8 cellular contexts compared by ENCODE assay signal in the genomic region with DNA sequence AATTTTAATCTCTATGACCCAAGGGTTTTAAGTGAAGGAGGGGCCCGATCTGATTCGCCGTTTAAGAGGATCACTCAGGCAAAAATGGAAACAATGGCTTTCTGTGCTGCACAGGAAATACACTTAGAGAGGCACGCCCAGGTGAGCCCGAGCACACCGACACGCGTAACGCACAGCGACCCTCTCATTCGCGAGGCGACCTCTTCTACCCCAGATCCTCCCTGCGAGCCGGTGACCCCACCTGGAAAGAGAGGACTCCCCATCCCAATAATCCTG. TPM values are rescaled to one million over a fixed set of nuclear protein-coding genes. Genes with fewer than 3 reads are reported as not detected.
DNase-seq lines count a peak whose midpoint lies in the region; ATAC-seq and TF ChIP-seq lines count a peak whose summit lies in the region.

No MANE protein-coding gene starts in this region.

- peak overlapping the region; percentile 97 for H3K27ac Mint-ChIP-seq in T-helper 17 cell

- H3K27ac ChIP-seq in suprapubic skin = peak overlapping the region; percentile 82

- H3K36me3 Mint-ChIP-seq in T-helper 17 cell (ENCODE audit: low read depth) = no peaks in the 10 kb centered on the region

- no peaks in the 10 kb centered on the region for H3K36me3 ChIP-seq in iPS-15b (ENCODE audit: control insufficient read depth, insufficient read depth, low read length)
- no peaks in the 10 kb centered on the region for H3K36me3 ChIP-seq in suprapubic skin

- H3K27me3 ChIP-seq in iPS-15b (ENCODE audit: control insufficient read depth, insufficient read depth, low read length) = no peaks in the 10 kb centered on the region
- H3K27me3 ChIP-seq in suprapubic skin = no peaks in the 10 kb centered on the region

- H3K9me3 ChIP-seq in T-helper 17 cell (ENCODE audit: control insufficient read depth, low read length, poor library complexity, severe bottlenecking) (no peaks in the 10 kb centered on the region), iPS-15b (ENCODE audit: control insufficient read depth, insufficient read depth, low read length) (no peaks in the 10 kb centered on the region), suprapubic skin (no peaks in the 10 kb centered on the region)

- peak overlapping the region; percentile 98 for H3K4me3 Mint-ChIP-seq in T-helper 17 cell

- peak in 1 of 2 donors; percentile 14 for TF ChIP-seq POLR2A in suprapubic skin (IDR thresholded peaks at IDR 0.05)

- under 1% methylated on average over 15 of the region's 15 CpGs for WGBS in suprapubic skin

- H3K9ac ChIP-seq in iPS-15b (ENCODE audit: low read depth, low read length) = no peak overlapping the region

- H3K4me1 ChIP-seq in iPS-15b (ENCODE audit: control insufficient read depth, insufficient read depth, low read length) (peaks cover 13% of the 10 kb centered on the region), suprapubic skin (peaks cover 30% of the 10 kb centered on the region)

- H3K4me1 Mint-ChIP-seq in T-helper 17 cell = peaks cover 39% of the 10 kb centered on the region

- ATAC-seq in HG02943 (IDR thresholded peaks at IDR 0.05; ENCODE audit: low read depth, unreplicated experiment) (peak; percentile 12), T-helper 17 cell (peak; percentile 37)

- TF ChIP-seq EP300 in suprapubic skin (IDR thresholded peaks at IDR 0.05) = no peak

- H3K27me3 Mint-ChIP-seq in T-helper 17 cell = no peaks in the 10 kb centered on the region

- DNase-seq in NCI-H1417 (lab: John Stamatoyannopoulos, UW) = peak in 2 of 3 experiments; percentile 72 to 79
- DNase-seq in NCI-H1417 treated with DMSO at 0.1 percent for 48 hours (lab: John Stamatoyannopoulos, UW) = no peak
- no peak for DNase-seq in T-helper 17 cell
- no peak for DNase-seq in suprapubic skin (ENCODE audit: low spot score in 2 of 2)
- no peak for DNase-seq in inferior parietal cortex (ENCODE audit: extremely low spot score)
- DNase-seq in NCI-H82 (lab: John Stamatoyannopoulos, UW) = no peak

- no peak for TF ChIP-seq CTCF in suprapubic skin (IDR thresholded peaks at IDR 0.05)

- H3K4me3 ChIP-seq in iPS-15b (ENCODE audit: low read depth, low read length) = peak overlapping the region; percentile 98
- H3K4me3 ChIP-seq in suprapubic skin = peak overlapping the region; percentile 45

RNA-seq across cellular contexts. Expression of a gene that starts 0.2 kb away (rescaled TPM):
- 10 to 100 TPM; 43.8 to 50.3 TPM for total RNA-seq in T-helper 17 cell
- total RNA-seq in suprapubic skin = 10 to 100 TPM; 52.4 to 77.2 (median 66.8) TPM

RNA-seq across cellular contexts. Expression of a gene that starts 5.5 kb away (rescaled TPM):
- total RNA-seq in T-helper 17 cell = 10 to 100 TPM; 83.0 to 92.0 TPM
- total RNA-seq in suprapubic skin = 1 to 10 TPM; 1.1 to 3.1 (median 1.2) TPM

RNA-seq across cellular contexts. Expression of a gene that starts 27.5 kb away (rescaled TPM):
- 1 to 10 TPM in 1 of 2 donors, under 1 TPM in 1; 0.92 to 3.3 TPM for total RNA-seq in T-helper 17 cell
- total RNA-seq in suprapubic skin = 10 to 100 TPM; 25.5 to 80.7 (median 40.5) TPM

RNA-seq across cellular contexts. Expression of a gene that starts 29.6 kb away (rescaled TPM):
- total RNA-seq in T-helper 17 cell = 10 to 100 TPM; 53.4 to 55.5 TPM
- total RNA-seq in suprapubic skin = 10 to 100 TPM; 52.9 to 72.7 (median 60.7) TPM

RNA-seq across cellular contexts. Expression of a gene that starts 46.6 kb away (rescaled TPM):
- total RNA-seq in T-helper 17 cell = under 1 TPM in 1 of 2 donors, not detected in 1; 0.35 TPM
- 100 to 1,000 TPM in 2 of 4 donors, 10 to 100 TPM in 2; 55.3 to 109 (median 86.8) TPM for total RNA-seq in suprapubic skin

Comparison
In these comparisons a context has a peak if more than half of its experiments do, and no peak if none do; other contexts are left out.
1. DNase-seq: peak in NCI-H1417 (2 of 3); none in NCI-H1417 treated with DMSO at 0.1 percent for 48 hours (single experiment), T-helper 17 cell (0 of 3), suprapubic skin (0 of 2), inferior parietal cortex (single experiment) and NCI-H82 (single experiment).
2. RNA of a gene that starts 5.5 kb away (total RNA-seq): 83.0 to 92.0 TPM in T-helper 17 cell; 1.1 to 3.1 TPM in suprapubic skin; every median in the first group is over 10 times any median in the second.
3. RNA of a gene that starts 27.5 kb away (total RNA-seq): 25.5 to 80.7 TPM in suprapubic skin; 0.92 to 3.3 TPM in T-helper 17 cell; every median in the first group is over 4 times any median in the second.